10 cellular contexts compared by ENCODE assay signal in genomic region chr15:70033529-70034140, GRCh38.
DNase-seq lines count a peak whose midpoint lies in the region; ATAC-seq and TF ChIP-seq lines count a peak whose summit lies in the region.
"Had no signal": no experiment of that assay in that cellular context is flagged by ENCODE, and none has a peak within 500 bp of the region (broad histone marks: within the 10 kb centered on the region; RNA-seq: fewer than 3 reads in every experiment).

No MANE protein-coding gene starts in this region.

- peaks cover 6% of the 10 kb centered on the region for H3K27me3 ChIP-seq in endodermal cell (ENCODE audit: control insufficient read depth, insufficient read depth, low read length, poor library complexity, severe bottlenecking)

- no peak overlapping the region for H3K27ac Mint-ChIP-seq in endodermal cell

- in situ Hi-C loops in ACHN (cut with HindIII; ENCODE audit: low pct_ligation_motif_present, low pct_unique_long_range_greater_than_20kb, low sequenced_read_pairs), result no loop called here

- peaks cover 8% of the 10 kb centered on the region for H3K4me1 Mint-ChIP-seq in endodermal cell

- ATAC-seq in GM18907 (IDR thresholded peaks at IDR 0.05; ENCODE audit: unreplicated experiment), result no peak

- WGBS in endodermal cell (ENCODE audit: insufficient coverage in 1 of 2, insufficient read length in 1 of 2), 2 experiments, result 46 to 76% methylated on average over 12 to 35 of the region's 35 CpGs

- H3K9me3 ChIP-seq in endodermal cell (ENCODE audit: control insufficient read depth, low read length), result no peaks in the 10 kb centered on the region
- H3K9me3 ChIP-seq: HAP-1 had no signal

- H3K36me3 Mint-ChIP-seq in endodermal cell (ENCODE audit: low read depth), result no peaks in the 10 kb centered on the region

- H3K27me3 Mint-ChIP-seq in endodermal cell (ENCODE audit: insufficient read depth), result peaks cover 5% of the 10 kb centered on the region

- H3K4me1 ChIP-seq in endodermal cell (ENCODE audit: control insufficient read depth, insufficient read depth, low read length), result no peaks in the 10 kb centered on the region
- H3K4me1 ChIP-seq: HAP-1 had no signal

- H3K4me3 Mint-ChIP-seq in endodermal cell, result no peak overlapping the region

- H3K36me3 ChIP-seq in endodermal cell (ENCODE audit: control insufficient read depth, insufficient read depth, low read length), result no peaks in the 10 kb centered on the region
- H3K36me3 ChIP-seq: HAP-1 had no signal

- no peaks in the 10 kb centered on the region for H3K9me3 Mint-ChIP-seq in endodermal cell

- intact Hi-C loops in posterior vena cava (cut with DNase I), result no loop called here

- no peak for TF ChIP-seq CTCF in endodermal cell (conservative IDR thresholded peaks at IDR 0.05)

- no peak overlapping the region for H3K4me3 ChIP-seq in endodermal cell (ENCODE audit: low read length)
- H3K4me3 ChIP-seq: HAP-1 had no signal

- H3K27ac ChIP-seq in endodermal cell (ENCODE audit: low read depth, low read length), result no peak overlapping the region

- DNase-seq in EL (peak; percentile 63), NCI-H2171 treated with DMSO at 0.1 percent for 48 hours (lab: John Stamatoyannopoulos, UW) (peak; percentile 83), endodermal cell (no peak), posterior vena cava (ENCODE audit: low spot score) (peak; percentile 79), NCI-H187 treated with DMSO at 0.1 percent for 48 hours (lab: John Stamatoyannopoulos, UW) (no peak), ACHN (no peak)
- no peak for DNase-seq in stimulated activated naive CD4-positive, alpha-beta T cell (lab: John Stamatoyannopoulos, UW)
- DNase-seq: occipital lobe had no signal

- H3K9ac ChIP-seq in endodermal cell (ENCODE audit: extremely low read depth, low read length, poor library complexity, severe bottlenecking), result peak overlapping the region; percentile 34

Comparison
In these comparisons a context has a peak if more than half of its experiments do, and no peak if none do; other contexts are left out.
1. DNase-seq: peak in EL (single experiment), NCI-H2171 treated with DMSO at 0.1 percent for 48 hours (single experiment) and posterior vena cava (single experiment); none in endodermal cell (single experiment), NCI-H187 treated with DMSO at 0.1 percent for 48 hours (single experiment), stimulated activated naive CD4-positive, alpha-beta T cell (0 of 6) and ACHN (single experiment).